ENCODE assay signal across 9 cellular contexts in genomic region chr17:40074871-40075215, GRCh38. TPM values are rescaled to one million over a fixed set of nuclear protein-coding genes. Genes with fewer than 3 reads are reported as not detected.
DNase-seq lines count a peak whose midpoint lies in the region; ATAC-seq and TF ChIP-seq lines count a peak whose summit lies in the region.
"Had no signal": no experiment of that assay in that cellular context is flagged by ENCODE, and none has a peak within 500 bp of the region (broad histone marks: within the 10 kb centered on the region; RNA-seq: fewer than 3 reads in every experiment).

No MANE protein-coding gene starts in this region.

- H3K9me3 Mint-ChIP-seq in IgD-negative memory B cell: no peaks in the 10 kb centered on the region

- H3K4me1 Mint-ChIP-seq in IgD-negative memory B cell: peaks cover 13 to 17% (median 15%) of the 10 kb centered on the region in 3 donors

- WGBS in lung, 2 donors: 43 to 67% methylated on average over 6 of the region's 6 CpGs

- DNase-seq in colonic mucosa: no peak
- DNase-seq in lung (ENCODE audit: low spot score): no peak
- DNase-seq in superior temporal gyrus (ENCODE audit: extremely low spot score): peak; percentile 88
- no peak for DNase-seq in effector CD8-positive, alpha-beta T cell (lab: John Stamatoyannopoulos, UW)
- DNase-seq in NCI-H187 (lab: John Stamatoyannopoulos, UW): no peak
- no peak for DNase-seq in DMS 273 treated with DMSO at 0.1 percent for 48 hours (lab: John Stamatoyannopoulos, UW)

- peaks cover 55% of the 10 kb centered on the region for H3K4me1 ChIP-seq in colonic mucosa
- peaks cover 32 to 46% of the 10 kb centered on the region in 2 donors for H3K4me1 ChIP-seq in lung (ENCODE audit: control insufficient read depth in 2 of 2, insufficient read depth in 2 of 2, low read length in 2 of 2)

- H3K9me3 ChIP-seq in colonic mucosa (no peaks in the 10 kb centered on the region), lung (ENCODE audit: control insufficient read depth in 2 of 2, insufficient read depth in 1 of 2, low read length in 1 of 2) (no peaks in the 10 kb centered on the region)
- H3K9me3 ChIP-seq: SJSA1 had no signal

- H3K27me3 Mint-ChIP-seq in IgD-negative memory B cell: peaks cover 2% of the 10 kb centered on the region

- H3K36me3 ChIP-seq in colonic mucosa: no peaks in the 10 kb centered on the region
- peaks cover 0 to 14% of the 10 kb centered on the region in 2 donors for H3K36me3 ChIP-seq in lung (ENCODE audit: control insufficient read depth in 2 of 2, insufficient read depth in 2 of 2, low read length in 2 of 2)

- H3K36me3 Mint-ChIP-seq in IgD-negative memory B cell: no peaks in the 10 kb centered on the region

- peak overlapping the region in 1 of 2 donors; percentile 83 for H3K9ac ChIP-seq in colonic mucosa (ENCODE audit: low read depth in 2 of 2, low read length in 2 of 2)

- H3K27ac ChIP-seq in colonic mucosa (peak overlapping the region; percentile 68), lung (ENCODE audit: low read depth in 1 of 2, low read length in 1 of 2) (peak overlapping the region; percentile 71 to 88)
- H3K27ac ChIP-seq: SJSA1 had no signal

- no peak overlapping the region for H3K4me3 ChIP-seq in colonic mucosa
- H3K4me3 ChIP-seq in lung: no peak overlapping the region
- H3K4me3 ChIP-seq: SJSA1 had no signal

- no peak for TF ChIP-seq CTCF in colonic mucosa (IDR thresholded peaks at IDR 0.05)
- no peak for TF ChIP-seq CTCF in lung (IDR thresholded peaks at IDR 0.05; ENCODE audit: control extremely low read depth, extremely low read depth)

- H3K27me3 ChIP-seq in colonic mucosa: no peaks in the 10 kb centered on the region
- no peaks in the 10 kb centered on the region for H3K27me3 ChIP-seq in lung (ENCODE audit: control insufficient read depth, insufficient read depth)
- H3K27me3 ChIP-seq: SJSA1 had no signal

- peak overlapping the region in 1 of 4 donors; percentile 25 for H3K4me3 Mint-ChIP-seq in IgD-negative memory B cell

- ATAC-seq in lung (ENCODE audit: insufficient read depth, low FRiP score) (no peak), GM18861 (IDR thresholded peaks at IDR 0.05; ENCODE audit: unreplicated experiment) (no peak)

- intact Hi-C loops in colonic mucosa (cut with DNase I): no loop called here

- H3K27ac Mint-ChIP-seq in IgD-negative memory B cell: peak overlapping the region in 2 of 3 donors; percentile 27 to 76

RNA-seq across cellular contexts. Expression of gene THRA, which starts 12.1 kb away (rescaled TPM):
- polyA plus RNA-seq in IgD-negative memory B cell: 4.6 TPM
- 10 to 100 TPM; 40.3 to 44.5 TPM for total RNA-seq in colonic mucosa
- 10 to 100 TPM; 41.3 to 55.9 TPM for total RNA-seq in lung
- polyA plus RNA-seq in lung: 10 to 100 TPM; 28.5 to 33.6 TPM

RNA-seq across cellular contexts. Expression of gene MED24, which starts 20.6 kb away (rescaled TPM):
- polyA plus RNA-seq in IgD-negative memory B cell: 51.9 TPM
- total RNA-seq in colonic mucosa: 100 to 1,000 TPM in 1 of 2 donors, 10 to 100 TPM in 1; 80.1 to 111 TPM
- total RNA-seq in lung: 10 to 100 TPM; 69.9 to 82.3 TPM
- polyA plus RNA-seq in lung: 100 to 1,000 TPM in 1 of 2 donors, 10 to 100 TPM in 1; 48.2 to 149 TPM

RNA-seq across cellular contexts. Expression of gene NR1D1, which starts 25.5 kb away (rescaled TPM):
- polyA plus RNA-seq in IgD-negative memory B cell (3.6 TPM), lung (10 to 100 TPM in 1 of 2 donors, 1 to 10 TPM in 1; 8.7 to 19.6 TPM)
- total RNA-seq in colonic mucosa (10 to 100 TPM in 1 of 2 donors, 1 to 10 TPM in 1; 4.8 to 18.8 TPM), lung (10 to 100 TPM in 1 of 2 donors, 1 to 10 TPM in 1; 3.2 to 19.4 TPM)

RNA-seq across cellular contexts. Expression of gene MSL1, which starts 46.9 kb away (rescaled TPM):
- polyA plus RNA-seq in IgD-negative memory B cell (10.1 TPM), lung (10 to 100 TPM; 73.2 to 84.6 TPM)
- total RNA-seq in colonic mucosa (10 to 100 TPM; 77.0 to 81.0 TPM), lung (100 to 1,000 TPM in 1 of 2 donors, 10 to 100 TPM in 1; 84.8 to 111 TPM)

RNA-seq across cellular contexts. Expression of gene CSF3, which starts 59.6 kb away (rescaled TPM):
- polyA plus RNA-seq in IgD-negative memory B cell (not detected), lung (100 to 1,000 TPM in 1 of 2 donors, 1 to 10 TPM in 1; 7.8 to 317 TPM)
- total RNA-seq in colonic mucosa (under 1 TPM in 1 of 2 donors, not detected in 1; 0.37 TPM), lung (1 to 10 TPM; 1.7 to 2.9 TPM)
- total RNA-seq: SJSA1 had no signal
